Comparison of ENCODE assay signal across 6 cellular contexts in genomic region chr9:87443006-87443405, GRCh38.
"Had no signal": no experiment of that assay in that cellular context is flagged by ENCODE, and none has a peak within 500 bp of the region (broad histone marks: within the 10 kb centered on the region; RNA-seq: fewer than 3 reads in every experiment).

No MANE protein-coding gene starts in this region.

- DNase-seq: GM23248, GOT3, H7, H9, HCEC 1CT, HFFc6 had no signal
